19 cellular contexts compared by ENCODE assay signal in genomic region chr11:65396769-65397745, GRCh38. TPM values are rescaled to one million over a fixed set of nuclear protein-coding genes. Genes with fewer than 3 reads are reported as not detected.
DNase-seq lines count a peak whose midpoint lies in the region; ATAC-seq, FAIRE-seq and TF ChIP-seq lines count a peak whose summit lies in the region.
"Had no signal": no experiment of that assay in that cellular context is flagged by ENCODE, and none has a peak within 500 bp of the region (broad histone marks: within the 10 kb centered on the region; RNA-seq: fewer than 3 reads in every experiment).

No MANE protein-coding gene starts in this region.

- no peak overlapping the region for H3K4me2 ChIP-seq in astrocyte (ENCODE audit: low read length)

- H3K4me1 Mint-ChIP-seq in CD4-positive, alpha-beta memory T cell: peaks cover 0 to 12% (median 4%) of the 10 kb centered on the region in 4 donors
- H3K4me1 Mint-ChIP-seq in astrocyte (ENCODE audit: low read depth, unreplicated experiment): peaks cover 3% of the 10 kb centered on the region

- H3K9me3 ChIP-seq in CD4-positive, alpha-beta memory T cell (ENCODE audit: control insufficient read depth in 1 of 2, low read length in 2 of 2): no peaks in the 10 kb centered on the region
- H3K9me3 ChIP-seq in astrocyte (ENCODE audit: insufficient read depth, low read depth, low read length) (no peaks in the 10 kb centered on the region), stomach (no peaks in the 10 kb centered on the region)
- H3K9me3 ChIP-seq: ascending aorta, psoas muscle, SJCRH30, spleen had no signal

- H3K27me3 ChIP-seq in CD4-positive, alpha-beta memory T cell (ENCODE audit: insufficient read depth, low read length): no peaks in the 10 kb centered on the region
- H3K27me3 ChIP-seq in astrocyte (ENCODE audit: insufficient read depth, low read length) (no peaks in the 10 kb centered on the region), stomach (no peaks in the 10 kb centered on the region)
- H3K27me3 ChIP-seq: ascending aorta, SJCRH30, spleen had no signal

- DNase-seq in CD4-positive, alpha-beta memory T cell: peak in 1 of 5 donors; percentile 25
- DNase-seq in astrocyte (ENCODE audit: low read depth) (no peak), stomach (no peak)
- DNase-seq: activated naive CD4-positive, alpha-beta T cell treated with Interleukin-2 at 50 U/mL for 16 hours; H7; kidney glomerular epithelial cell; mesendoderm; NCI-H1436; NCI-H2171; NCI-H774; psoas muscle; spleen had no signal

- H3K27ac Mint-ChIP-seq in CD4-positive, alpha-beta memory T cell: peak overlapping the region in 4 of 7 donors; percentile 11 to 73 (median 57)
- H3K27ac Mint-ChIP-seq in astrocyte (ENCODE audit: unreplicated experiment): peak overlapping the region; percentile 58

- TF ChIP-seq POLR2A in stomach (IDR thresholded peaks at IDR 0.05): no peak

- H3K4me3 Mint-ChIP-seq in CD4-positive, alpha-beta memory T cell: no peak overlapping the region
- no peak overlapping the region for H3K4me3 Mint-ChIP-seq in astrocyte (ENCODE audit: unreplicated experiment)

- H2AFZ ChIP-seq in astrocyte (ENCODE audit: low read depth, low read length): no peak overlapping the region

- H3K9ac ChIP-seq in astrocyte (ENCODE audit: low read length): no peak overlapping the region

- intact Hi-C loops in CD4-positive, alpha-beta memory T cell (cut with micrococcal nuclease): no loop called here
- intact Hi-C loops in stomach (cut with DNase I; ENCODE audit: low total_unique reads): no loop called here

- H3K27me3 Mint-ChIP-seq in CD4-positive, alpha-beta memory T cell: no peaks in the 10 kb centered on the region
- H3K27me3 Mint-ChIP-seq in astrocyte (ENCODE audit: low read depth, unreplicated experiment): no peaks in the 10 kb centered on the region

- POLR2A ChIA-PET in CD4-positive, alpha-beta memory T cell (lab: Charles Lee; ENCODE audit: partially characterized antibody): interaction anchor here (1.4 to 25.9 kb wide), 3 partner anchors 18 to 107 kb away, joined by 4 to 654 read pairs (median 5); partner anchors contain the start of gene MALAT1

- H4K20me1 ChIP-seq in astrocyte (ENCODE audit: insufficient read depth, low read length): peaks cover 49% of the 10 kb centered on the region

- WGBS in stomach, 5 donors: 88 to 93% (median 90%) methylated on average over 29 to 38 of the region's 38 CpGs

- no peak overlapping the region for H3K27ac ChIP-seq in CD4-positive, alpha-beta memory T cell (ENCODE audit: low read depth, low read length)
- H3K27ac ChIP-seq in astrocyte (ENCODE audit: low read depth, low read length) (no peak overlapping the region), stomach (no peak overlapping the region)
- H3K27ac ChIP-seq: ascending aorta, psoas muscle, SJCRH30, spleen had no signal

- no peak for ATAC-seq in GM21717 (IDR thresholded peaks at IDR 0.05; ENCODE audit: unreplicated experiment)
- ATAC-seq: psoas muscle had no signal

- no peak overlapping the region for H3K4me3 ChIP-seq in CD4-positive, alpha-beta memory T cell (ENCODE audit: low read length in 2 of 2)
- H3K4me3 ChIP-seq in astrocyte (ENCODE audit: insufficient read depth, low read depth, low read length) (no peak overlapping the region), stomach (no peak overlapping the region)
- H3K4me3 ChIP-seq: ascending aorta, psoas muscle, SJCRH30, spleen had no signal

- H3K36me3 ChIP-seq in CD4-positive, alpha-beta memory T cell (ENCODE audit: insufficient read depth, low read length): peaks cover 42% of the 10 kb centered on the region
- H3K36me3 ChIP-seq in astrocyte (ENCODE audit: insufficient read depth, low read length): peaks cover 13% of the 10 kb centered on the region
- H3K36me3 ChIP-seq in stomach: peaks cover 60 to 100% (median 99%) of the 10 kb centered on the region in 4 donors
- H3K36me3 ChIP-seq: SJCRH30 had no signal

- H3K4me1 ChIP-seq in CD4-positive, alpha-beta memory T cell (ENCODE audit: insufficient read depth, low read length): no peaks in the 10 kb centered on the region
- H3K4me1 ChIP-seq in astrocyte (ENCODE audit: insufficient read depth, low read length): no peaks in the 10 kb centered on the region
- peaks cover 0 to 4% (median under 1%) of the 10 kb centered on the region in 4 donors for H3K4me1 ChIP-seq in stomach
- H3K4me1 ChIP-seq: ascending aorta, psoas muscle had no signal

- no peak for FAIRE-seq in astrocyte (lab: Jason Lieb, UNC)
- FAIRE-seq: colon, endothelial cell of umbilical vein had no signal

- H3K9me3 Mint-ChIP-seq in CD4-positive, alpha-beta memory T cell: no peaks in the 10 kb centered on the region
- no peaks in the 10 kb centered on the region for H3K9me3 Mint-ChIP-seq in astrocyte (ENCODE audit: unreplicated experiment)

- TF ChIP-seq EP300 in stomach (IDR thresholded peaks at IDR 0.05): no peak

- TF ChIP-seq CTCF in astrocyte (IDR thresholded peaks at IDR 0.05; ENCODE audit: insufficient read depth, low read depth, low read length) (no peak), stomach (IDR thresholded peaks at IDR 0.05) (no peak)

- H3K79me2 ChIP-seq in astrocyte (ENCODE audit: insufficient read depth, low read length): peaks cover 34% of the 10 kb centered on the region

- H3K36me3 Mint-ChIP-seq in CD4-positive, alpha-beta memory T cell: peaks cover 17 to 50% of the 10 kb centered on the region in 2 donors
- peaks cover 20% of the 10 kb centered on the region for H3K36me3 Mint-ChIP-seq in astrocyte (ENCODE audit: low read depth, unreplicated experiment)

- CTCF ChIA-PET in CD4-positive, alpha-beta memory T cell (lab: Charles Lee; ENCODE audit: partially characterized antibody): interaction anchor here (1.0 kb wide), 1 partner anchor 9 kb away, joined by 3 read pairs; no protein-coding TSS in a partner anchor

RNA-seq across cellular contexts. Expression of gene FRMD8, which starts 10.6 kb away (rescaled TPM):
- 10 to 100 TPM; 69.1 to 71.2 TPM for total RNA-seq in CD4-positive, alpha-beta memory T cell
- polyA plus RNA-seq in CD4-positive, alpha-beta memory T cell: 10 to 100 TPM; 44.1 to 55.6 TPM
- total RNA-seq in astrocyte: 61.2 and 76.3 TPM in 2 replicates
- total RNA-seq in stomach: 100 to 1,000 TPM in 3 of 5 donors, 10 to 100 TPM in 1, 1 to 10 TPM in 1; 9.3 to 340 (median 114) TPM
- polyA plus RNA-seq in stomach: 10 to 100 TPM; 11.8 to 16.3 (median 13.6) TPM

RNA-seq across cellular contexts. Expression of gene SLC25A45, which starts 14.6 kb away (rescaled TPM):
- total RNA-seq in CD4-positive, alpha-beta memory T cell: 10 to 100 TPM; 17.0 to 24.2 TPM
- 10 to 100 TPM in 1 of 2 donors, 1 to 10 TPM in 1; 7.2 to 15.0 TPM for polyA plus RNA-seq in CD4-positive, alpha-beta memory T cell
- total RNA-seq in astrocyte (1.9 and 2.6 TPM in 2 replicates), stomach (100 to 1,000 TPM in 1 of 5 donors, 1 to 10 TPM in 4; 1.2 to 101 (median 2.4) TPM)
- polyA plus RNA-seq in stomach: 1 to 10 TPM; 1.9 to 3.8 (median 3.1) TPM
- polyA plus RNA-seq: neural cell had no signal

RNA-seq across cellular contexts. Expression of gene NEAT1, which starts 25.5 kb away (rescaled TPM):
- total RNA-seq in CD4-positive, alpha-beta memory T cell: 100 to 1,000 TPM; 685 to 687 TPM
- 1 to 10 TPM; 2.3 to 4.0 TPM for polyA plus RNA-seq in CD4-positive, alpha-beta memory T cell
- total RNA-seq in astrocyte (202 and 317 TPM in 2 replicates), stomach (1,000 to 10,000 TPM in 2 of 5 donors, 100 to 1,000 TPM in 3; 253 to 2,124 (median 789) TPM)
- 1,000 to 10,000 TPM in 1 of 3 donors, 100 to 1,000 TPM in 2; 131 to 1,368 (median 157) TPM for polyA plus RNA-seq in stomach

RNA-seq across cellular contexts. Expression of gene TIGD3, which starts 42.5 kb away (rescaled TPM):
- 1 to 10 TPM in 1 of 2 experiments, under 1 TPM in 1; 0.96 to 1.1 TPM for total RNA-seq in CD4-positive, alpha-beta memory T cell
- under 1 TPM in 1 of 2 donors, not detected in 1; 0.26 TPM for polyA plus RNA-seq in CD4-positive, alpha-beta memory T cell
- total RNA-seq in astrocyte (0.20 and 0.29 TPM in 2 replicates), stomach (1 to 10 TPM in 1 of 5 donors, not detected in 4; 4.5 TPM)
- polyA plus RNA-seq in stomach: under 1 TPM in 2 of 3 donors, not detected in 1; 0.25 to 0.44 TPM
- total RNA-seq: ascending aorta, fibroblast of villous mesenchyme had no signal
